26 cellular contexts compared by ENCODE assay signal in the genomic region with DNA sequence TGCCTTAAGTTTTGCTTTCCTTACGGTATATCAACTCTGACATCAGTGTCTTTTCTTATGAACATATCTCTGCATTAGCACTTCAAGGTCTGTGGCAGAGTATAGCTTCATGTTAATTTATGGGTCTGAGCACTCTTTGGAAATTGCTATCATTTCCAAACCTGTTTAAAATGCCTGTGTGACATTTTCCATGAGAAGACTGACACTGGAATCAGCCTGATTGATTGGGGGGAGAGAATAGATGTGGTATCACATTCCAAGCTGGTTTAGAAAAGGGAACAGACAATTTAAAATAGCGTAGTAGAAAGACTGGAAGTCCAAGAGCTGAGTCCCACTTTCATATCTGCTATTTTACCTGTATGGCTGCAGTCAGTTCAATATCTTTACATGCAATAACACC.
"Had no signal": no experiment of that assay in that cellular context is flagged by ENCODE, and none has a peak within 500 bp of the region (broad histone marks: within the 10 kb centered on the region; RNA-seq: fewer than 3 reads in every experiment).

No MANE protein-coding gene starts in this region.

- H3K4me1 ChIP-seq: colonic mucosa, esophagus squamous epithelium, gastrocnemius medialis, heart right ventricle, left lung, lower lobe of right lung had no signal

- H3K4me3 Mint-ChIP-seq: dendritic cell treated with granulocyte-macrophage colony-stimulating factor and Interleukin-4, amounts not matched to agents 40 ng/mL and 50 ng/mL, for 4 days; effector memory CD8-positive, alpha-beta T cell; endodermal cell; mesothelial cell of epicardium had no signal

- H3K36me3 Mint-ChIP-seq: mesothelial cell of epicardium had no signal

- H3K36me3 ChIP-seq: colonic mucosa, esophagus squamous epithelium, gastrocnemius medialis, heart right ventricle, left lung, lower lobe of right lung had no signal

- FAIRE-seq: endometrium, islet of Langerhans, keratinocyte had no signal

- H3K27ac Mint-ChIP-seq: dendritic cell treated with granulocyte-macrophage colony-stimulating factor and Interleukin-4, amounts not matched to agents 40 ng/mL and 50 ng/mL, for 4 days; effector memory CD8-positive, alpha-beta T cell; endodermal cell; mesothelial cell of epicardium had no signal

- ATAC-seq: effector memory CD8-positive, alpha-beta T cell; esophagus mucosa; gastrocnemius medialis; heart right ventricle; left cardiac atrium; left lung; left ventricle myocardium superior; lower lobe of right lung; mucosa of descending colon had no signal

- H3K9me3 ChIP-seq: colonic mucosa, gastrocnemius medialis, left lung, lower lobe of right lung had no signal

- H3K27me3 ChIP-seq: colonic mucosa, esophagus squamous epithelium, gastrocnemius medialis, heart right ventricle, left lung had no signal

- H3K4me3 ChIP-seq: colonic mucosa, esophagus squamous epithelium, gastrocnemius medialis, heart right ventricle, left lung, lower lobe of right lung, mucosa of descending colon had no signal

- H3K27me3 Mint-ChIP-seq: dendritic cell treated with granulocyte-macrophage colony-stimulating factor and Interleukin-4, amounts not matched to agents 40 ng/mL and 50 ng/mL, for 4 days; effector memory CD8-positive, alpha-beta T cell had no signal

- DNase-seq: colonic mucosa; cortex of kidney; effector CD8-positive, alpha-beta T cell; effector memory CD8-positive, alpha-beta T cell; endodermal cell; erythroblast; esophagus squamous epithelium; foreskin fibroblast; foreskin melanocyte; gastrocnemius medialis; glutamatergic neuron; head of caudate nucleus; heart right ventricle; hippocampal formation; left cardiac atrium; left lung; left ventricle myocardium superior; lower lobe of right lung; mesenchymal stem cell; mucosa of descending colon had no signal

- H3K9me3 Mint-ChIP-seq: endodermal cell had no signal
